Comparison of ENCODE assay signal across 14 cellular contexts in the genomic region with DNA sequence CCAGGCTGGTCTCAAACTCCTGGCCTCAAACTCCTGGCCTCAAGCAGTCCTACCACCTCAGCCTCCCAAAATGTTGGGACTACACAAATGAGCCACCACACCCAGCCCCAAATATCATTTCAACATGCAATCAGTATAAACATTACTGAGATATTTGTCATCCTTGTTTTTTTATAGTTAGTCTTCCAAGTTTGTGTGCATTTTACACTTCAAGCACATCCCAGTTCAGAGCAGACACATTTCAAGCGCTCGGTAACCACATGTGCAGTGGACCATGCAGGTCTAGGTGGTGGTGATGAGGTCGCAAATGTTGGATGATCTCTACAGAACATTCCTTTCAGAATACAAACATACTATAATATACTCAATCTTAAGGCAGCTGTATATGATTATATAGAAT.
"Had no signal": no experiment of that assay in that cellular context is flagged by ENCODE, and none has a peak within 500 bp of the region (broad histone marks: within the 10 kb centered on the region; RNA-seq: fewer than 3 reads in every experiment).

No MANE protein-coding gene starts in this region.

- DNase-seq: activated CD4-positive, alpha-beta T cell treated with anti-CD3 and anti-CD28 coated beads, Interleukin-2, amount 50 U/mL, for 1 hour; activated CD8-positive, alpha-beta memory T cell treated with anti-CD3 and anti-CD28 coated beads for 24 hours; activated naive CD8-positive, alpha-beta T cell treated with anti-CD3 and anti-CD28 coated beads for 36 hours; brain microvascular endothelial cell; cortex of kidney; effector CD8-positive, alpha-beta T cell; islet precursor cell; left ventricle myocardium superior; nucleus accumbens; posterior cingulate gyrus; stimulated activated naive CD8-positive, alpha-beta T cell treated with anti-CD3 and anti-CD28 coated beads, Interleukin-15, amount 100 ng/mL, for 72 hours had no signal

- ATAC-seq: activated CD4-positive, CD25-positive, alpha-beta regulatory T cell treated with anti-CD3 and anti-CD28 coated beads, Interleukin-2, amount 50 U/mL, for 24 hours; gastroesophageal sphincter; left ventricle myocardium superior; stimulated activated naive CD8-positive, alpha-beta T cell treated with anti-CD3 and anti-CD28 coated beads, Interleukin-15, amount 100 ng/mL, for 72 hours had no signal

- H3K27me3 ChIP-seq: brain microvascular endothelial cell, gastroesophageal sphincter, right atrium auricular region had no signal

- H3K27ac ChIP-seq: brain microvascular endothelial cell, gastroesophageal sphincter, right atrium auricular region had no signal

- H3K9me3 ChIP-seq: gastroesophageal sphincter, right atrium auricular region had no signal

- H3K4me1 ChIP-seq: gastroesophageal sphincter, right atrium auricular region had no signal

- H3K4me3 ChIP-seq: gastroesophageal sphincter, right atrium auricular region had no signal

- H3K36me3 ChIP-seq: brain microvascular endothelial cell, gastroesophageal sphincter, right atrium auricular region had no signal
